Comparison of ENCODE assay signal across 11 cellular contexts in the genomic region with DNA sequence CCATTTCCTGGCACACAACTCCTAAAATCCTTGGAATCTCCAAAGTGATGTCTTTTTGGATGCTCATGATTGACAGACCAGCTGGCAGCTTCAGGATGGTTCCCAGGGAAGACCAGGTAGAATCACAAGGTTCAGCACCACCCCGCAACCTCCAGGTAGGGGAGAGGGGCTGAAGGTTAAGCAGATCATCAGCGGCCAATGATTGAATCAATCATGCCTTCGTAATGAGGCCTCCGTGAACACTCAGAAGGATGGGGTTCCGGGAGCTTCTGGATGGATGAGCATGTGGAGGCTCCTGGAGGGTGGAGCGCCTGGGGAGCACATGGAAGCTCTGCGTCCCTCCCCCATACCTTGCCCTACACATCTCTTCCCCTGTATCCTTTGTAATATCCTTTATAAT.
DNase-seq lines count a peak whose midpoint lies in the region; ATAC-seq, FAIRE-seq and TF ChIP-seq lines count a peak whose summit lies in the region.
"Had no signal": no experiment of that assay in that cellular context is flagged by ENCODE, and none has a peak within 500 bp of the region (broad histone marks: within the 10 kb centered on the region; RNA-seq: fewer than 3 reads in every experiment).

No MANE protein-coding gene starts in this region.

- H3K9ac ChIP-seq in liver (ENCODE audit: low read depth in 1 of 2, low read length in 2 of 2) (no peak overlapping the region), HepG2 (ENCODE audit: insufficient read depth, low read depth, low read length) (no peak overlapping the region)

- no peak for TF ChIP-seq RAD21 in liver (IDR thresholded peaks at IDR 0.05)
- TF ChIP-seq RAD21 in HepG2 (CRISPR knock-in tag; IDR thresholded peaks at IDR 0.05): no peak

- peaks cover 9% of the 10 kb centered on the region for H3K27me3 Mint-ChIP-seq in nephron (ENCODE audit: low read depth)

- intact Hi-C loops in HepG2 (cut with micrococcal nuclease; ENCODE audit: unreplicated experiment): no loop called here

- no peaks in the 10 kb centered on the region for H3K9me3 ChIP-seq in liver (ENCODE audit: control insufficient read depth in 4 of 4, low read length in 3 of 4)
- H3K9me3 ChIP-seq in HepG2 (ENCODE audit: low read length): no peaks in the 10 kb centered on the region

- ATAC-seq in HepG2 (no peak), GM21619 (IDR thresholded peaks at IDR 0.05; ENCODE audit: unreplicated experiment) (no peak), HG03442 (IDR thresholded peaks at IDR 0.05; ENCODE audit: unreplicated experiment) (no peak), GM19455 (IDR thresholded peaks at IDR 0.05; ENCODE audit: unreplicated experiment) (no peak)
- ATAC-seq: activated naive CD4-positive, alpha-beta T cell treated with anti-CD3 and anti-CD28 coated beads, Interleukin-2, amount 50 U/mL, for 72 hours had no signal

- H3K9me3 Mint-ChIP-seq in nephron: no peaks in the 10 kb centered on the region
- H3K9me3 Mint-ChIP-seq: activated naive CD4-positive, alpha-beta T cell treated with anti-CD3 and anti-CD28 coated beads, Interleukin-2, amount 50 U/mL, for 72 hours had no signal

- no peak overlapping the region for H3K4me3 Mint-ChIP-seq in nephron

- TF ChIP-seq POLR2A in HepG2 (IDR thresholded peaks at IDR 0.05; ENCODE audit: insufficient read depth in 1 of 2, low read depth in 2 of 2, low read length in 2 of 2): no peak

- no peak for FAIRE-seq in HepG2 (lab: Jason Lieb, UNC)

- H3K4me1 Mint-ChIP-seq in nephron: peaks cover 58% of the 10 kb centered on the region

- H3K27ac ChIP-seq in liver (ENCODE audit: low read depth in 1 of 2, low read length in 2 of 2) (peak overlapping the region; percentile 88 to 92), HepG2 (ENCODE audit: extremely low read length, insufficient read depth, low read length) (no peak overlapping the region), brain microvascular endothelial cell (peak overlapping the region; percentile 96)

- CTCF ChIA-PET in HepG2 (lab: Yijun Ruan, JAX; ENCODE audit: low intra/inter-chr PET ratio, low total read pairs): no interaction called here

- H3K4me2 ChIP-seq in HepG2 (ENCODE audit: low read depth, low read length): no peak overlapping the region

- BruUV-seq in HepG2 (replicated peaks; lab: Mats Ljungman, UMichigan): no TSS peak

- POLR2A ChIA-PET in HepG2 (lab: Yijun Ruan, JAX): interaction anchor here (1.2 kb wide), 1 partner anchor 128 kb away, joined by 3 read pairs; no protein-coding TSS in a partner anchor

- H3K79me2 ChIP-seq in HepG2 (ENCODE audit: insufficient read depth, low read length): peaks cover 93% of the 10 kb centered on the region

- no peak overlapping the region for H2AFZ ChIP-seq in HepG2 (ENCODE audit: low read length)

- peak overlapping the region in 2 of 3 experiments; percentile 38 to 84 for H3K27ac Mint-ChIP-seq in nephron

- DNase-seq in HepG2 (ENCODE audit: low spot score): no peak
- no peak for DNase-seq in brain microvascular endothelial cell
- no peak for DNase-seq in NCI-H446 treated with DMSO at 0.1 percent for 48 hours (lab: John Stamatoyannopoulos, UW)
- DNase-seq: activated CD4-positive, alpha-beta T cell treated with anti-CD3 and anti-CD28 coated beads for 4 hours; stimulated activated CD8-positive, alpha-beta memory T cell treated with anti-CD3 and anti-CD28 coated beads, Interleukin-4, amount 100 ng/mL, for 48 hours had no signal

- H3K4me3 ChIP-seq in liver (ENCODE audit: low read depth in 1 of 3, low read length in 3 of 3) (no peak overlapping the region), HepG2 (replicated peaks in 1 of 3; ENCODE audit: insufficient read depth in 1 of 3, low read depth in 2 of 3, low read length in 3 of 3) (no peak overlapping the region), brain microvascular endothelial cell (ENCODE audit: low read depth, low read length) (no peak overlapping the region)

- TF ChIP-seq CTCF in liver (IDR thresholded peaks at IDR 0.05; ENCODE audit: low read depth, low read length, missing input control): no peak
- TF ChIP-seq CTCF in HepG2 (CRISPR knock-in tag; IDR thresholded peaks at IDR 0.05): no peak
- TF ChIP-seq CTCF in brain microvascular endothelial cell (IDR thresholded peaks at IDR 0.05; ENCODE audit: low read depth, low read length, missing control alignments): no peak
- TF ChIP-seq CTCF in nephron (IDR thresholded peaks at IDR 0.05; ENCODE audit: unreplicated experiment in 3 of 3): no peak

- TF ChIP-seq EP300 in HepG2 (IDR thresholded peaks at IDR 0.05; ENCODE audit: low read depth in 2 of 2, low read length in 2 of 2) (no peak), HepG2 (CRISPR knock-in tag; IDR thresholded peaks at IDR 0.05; ENCODE audit: borderline replicate concordance) (no peak)

- H3K27me3 ChIP-seq in liver (ENCODE audit: control insufficient read depth in 4 of 4, insufficient read depth in 4 of 4, low read length in 3 of 4) (no peaks in the 10 kb centered on the region), HepG2 (ENCODE audit: control insufficient read depth in 1 of 2, insufficient read depth in 2 of 2, low read length in 2 of 2) (no peaks in the 10 kb centered on the region), brain microvascular endothelial cell (replicated peaks) (no peaks in the 10 kb centered on the region)

- H3K36me3 Mint-ChIP-seq in nephron (ENCODE audit: low read depth): no peaks in the 10 kb centered on the region

- in situ Hi-C loops in HepG2 (cut with HindIII; ENCODE audit: extremely low pct_ligation_motif_present, low pct_unique_long_range_greater_than_20kb): no loop called here
- in situ Hi-C loops in brain microvascular endothelial cell (cut with HindIII; ENCODE audit: low pct_ligation_motif_present, low sequenced_read_pairs): loop anchor here (25.0 kb wide), 1 partner anchor 136 kb away; no protein-coding TSS in a partner anchor

- 97% methylated on average over 7 of the region's 7 CpGs for WGBS in liver
- 93% methylated on average over 7 of the region's 7 CpGs for WGBS in HepG2 (ENCODE audit: low lambda C conversion rate)

- peaks cover 90% of the 10 kb centered on the region; the same call in 1 of the 2 replicates for H4K20me1 ChIP-seq in HepG2 (ENCODE audit: insufficient read depth, low read length)

- H3K36me3 ChIP-seq in liver (ENCODE audit: control insufficient read depth in 4 of 4, insufficient read depth in 3 of 4, low read depth in 1 of 4, low read length in 3 of 4): no peaks in the 10 kb centered on the region
- peaks cover 12 to 22% of the 10 kb centered on the region in 2 experiments; a peak in 4 of 5 replicates for H3K36me3 ChIP-seq in HepG2 (replicated peaks in 1 of 2; ENCODE audit: control insufficient read depth in 1 of 2, insufficient read depth in 2 of 2, low read length in 2 of 2)
- H3K36me3 ChIP-seq in brain microvascular endothelial cell (replicated peaks): peaks cover 5% of the 10 kb centered on the region

- H3K4me1 ChIP-seq in liver (ENCODE audit: control insufficient read depth in 4 of 4, insufficient read depth in 4 of 4, low read length in 3 of 4): peaks cover 21 to 83% (median 62%) of the 10 kb centered on the region in 4 donors
- peaks cover 72% of the 10 kb centered on the region for H3K4me1 ChIP-seq in HepG2 (ENCODE audit: insufficient read depth, low read length)

TF ChIP-seq in liver, 16 proteins besides CTCF, POLR2A, EP300 and RAD21 (continues in another document):
- TF ChIP-seq JUND (IDR thresholded peaks at IDR 0.05): no peak
- no peak for TF ChIP-seq TAF1 (conservative IDR thresholded peaks at IDR 0.05)
- no peak for TF ChIP-seq NR2F2 (IDR thresholded peaks at IDR 0.05)
- TF ChIP-seq EGR1 (IDR thresholded peaks at IDR 0.05; ENCODE audit: low read depth in 2 of 2): no peak
- TF ChIP-seq SP1 (IDR thresholded peaks at IDR 0.05): no peak

TF ChIP-seq in HepG2, 621 proteins besides CTCF, POLR2A, EP300 and RAD21 (continues in another document):
- TF ChIP-seq, protein P1, sequence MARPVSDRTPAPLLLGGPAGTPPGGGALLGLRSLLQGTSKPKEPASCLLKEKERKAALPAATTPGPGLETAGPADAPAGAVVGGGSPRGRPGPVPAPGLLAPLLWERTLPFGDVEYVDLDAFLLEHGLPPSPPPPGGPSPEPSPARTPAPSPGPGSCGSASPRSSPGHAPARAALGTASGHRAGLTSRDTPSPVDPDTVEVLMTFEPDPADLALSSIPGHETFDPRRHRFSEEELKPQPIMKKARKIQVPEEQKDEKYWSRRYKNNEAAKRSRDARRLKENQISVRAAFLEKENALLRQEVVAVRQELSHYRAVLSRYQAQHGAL (CRISPR knock-in tag; IDR thresholded peaks at IDR 0.05; ENCODE audit: not compliant biosample characterization): no peak
- TF ChIP-seq EHMT2 (IDR thresholded peaks at IDR 0.05; ENCODE audit: borderline replicate concordance, low read depth, low read length): no peak
- no peak for TF ChIP-seq ZKSCAN1 (IDR thresholded peaks at IDR 0.05; ENCODE audit: low read length)
- TF ChIP-seq ZNF747 (CRISPR knock-in tag; IDR thresholded peaks at IDR 0.05; ENCODE audit: borderline replicate concordance): no peak
- no peak for TF ChIP-seq MAZ (IDR thresholded peaks at IDR 0.05; ENCODE audit: borderline replicate concordance, low read depth, low read length)
- no peak for TF ChIP-seq MAZ (CRISPR knock-in tag; IDR thresholded peaks at IDR 0.05; ENCODE audit: low read depth)
- TF ChIP-seq, protein P2, sequence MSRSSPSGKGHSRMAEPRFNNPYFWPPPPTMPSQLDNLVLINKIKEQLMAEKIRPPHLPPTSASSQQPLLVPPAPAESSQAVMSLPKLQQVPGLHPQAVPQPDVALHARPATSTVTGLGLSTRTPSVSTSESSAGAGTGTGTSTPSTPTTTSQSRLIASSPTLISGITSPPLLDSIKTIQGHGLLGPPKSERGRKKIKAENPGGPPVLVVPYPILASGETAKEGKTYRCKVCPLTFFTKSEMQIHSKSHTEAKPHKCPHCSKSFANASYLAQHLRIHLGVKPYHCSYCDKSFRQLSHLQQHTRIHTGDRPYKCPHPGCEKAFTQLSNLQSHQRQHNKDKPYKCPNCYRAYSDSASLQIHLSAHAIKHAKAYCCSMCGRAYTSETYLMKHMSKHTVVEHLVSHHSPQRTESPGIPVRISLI (CRISPR knock-in tag; IDR thresholded peaks at IDR 0.05; ENCODE audit: borderline replicate concordance): no peak
- TF ChIP-seq ZBTB7A (CRISPR knock-in tag; IDR thresholded peaks at IDR 0.05): no peak
